21 cellular contexts compared by ENCODE assay signal in the genomic region with DNA sequence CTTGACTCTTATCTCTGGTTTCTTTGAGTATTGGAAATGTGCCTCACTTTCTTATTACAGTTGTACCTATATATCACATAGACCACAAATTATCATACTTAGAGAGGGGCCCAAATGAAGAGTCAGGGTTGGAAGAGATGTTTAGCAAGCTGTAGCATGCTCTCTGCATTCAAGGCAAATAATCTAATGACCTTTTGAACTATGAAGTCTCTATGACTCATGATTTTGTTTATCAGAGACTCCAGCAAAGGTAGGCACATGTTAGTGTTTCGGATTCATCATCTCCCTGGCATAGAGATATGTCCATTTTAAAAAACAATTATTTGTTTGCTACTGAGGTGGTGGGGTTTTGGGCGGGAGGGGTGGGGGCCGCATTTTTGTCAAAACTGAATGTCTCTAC.
"Had no signal": no experiment of that assay in that cellular context is flagged by ENCODE, and none has a peak within 500 bp of the region (broad histone marks: within the 10 kb centered on the region; RNA-seq: fewer than 3 reads in every experiment).

No MANE protein-coding gene starts in this region.

- H3K4me3 Mint-ChIP-seq: activated B cell treated with CpG ODN at 0.5 μM for 24 hours; activated CD4-positive, alpha-beta T cell treated with anti-CD3 and anti-CD28 coated beads, Interleukin-2, amount 10 ng/mL, durations not matched to agents 24 days and 14 days; activated CD8-positive, alpha-beta memory T cell treated with anti-CD3 and anti-CD28 coated beads, Interleukin-2, amount 10 ng/mL, durations not matched to agents 7 days and 5 days; activated naive CD4-positive, alpha-beta T cell treated with anti-CD3 and anti-CD28 coated beads for 36 hours; activated naive CD8-positive, alpha-beta T cell; activated T-cell treated with anti-CD3 and anti-CD28 coated beads, Interleukin-2, amount 50 U/mL, for 24 hours; T-cell had no signal

- H3K27ac Mint-ChIP-seq: activated B cell treated with CpG ODN at 0.5 μM for 24 hours; activated CD4-positive, alpha-beta T cell treated with anti-CD3 and anti-CD28 coated beads, Interleukin-2, amount 10 ng/mL, durations not matched to agents 24 days and 14 days; activated CD8-positive, alpha-beta memory T cell treated with anti-CD3 and anti-CD28 coated beads, Interleukin-2, amount 10 ng/mL, durations not matched to agents 7 days and 5 days; activated naive CD4-positive, alpha-beta T cell treated with anti-CD3 and anti-CD28 coated beads for 36 hours; activated naive CD8-positive, alpha-beta T cell; activated T-cell treated with anti-CD3 and anti-CD28 coated beads, Interleukin-2, amount 50 U/mL, for 24 hours; T-cell had no signal

- H3K4me1 Mint-ChIP-seq: activated B cell treated with CpG ODN at 0.5 μM for 24 hours; activated CD4-positive, alpha-beta T cell treated with anti-CD3 and anti-CD28 coated beads, Interleukin-2, amount 10 ng/mL, durations not matched to agents 24 days and 14 days; activated CD8-positive, alpha-beta memory T cell treated with anti-CD3 and anti-CD28 coated beads, Interleukin-2, amount 10 ng/mL, durations not matched to agents 7 days and 5 days; T-cell had no signal

- H3K36me3 Mint-ChIP-seq: activated CD8-positive, alpha-beta memory T cell treated with anti-CD3 and anti-CD28 coated beads, Interleukin-2, amount 10 ng/mL, durations not matched to agents 7 days and 5 days; activated naive CD8-positive, alpha-beta T cell; T-cell had no signal

- H3K9me3 Mint-ChIP-seq: activated CD4-positive, alpha-beta T cell treated with anti-CD3 and anti-CD28 coated beads, Interleukin-2, amount 10 ng/mL, durations not matched to agents 24 days and 14 days had no signal

- DNase-seq: activated B cell treated with CpG ODN at 0.5 μM for 24 hours; activated CD4-positive, alpha-beta T cell treated with anti-CD3 and anti-CD28 coated beads for 1 hour; activated CD4-positive, alpha-beta T cell treated with anti-CD3 and anti-CD28 coated beads, Interleukin-2, amount 10 ng/mL, durations not matched to agents 24 days and 14 days; activated CD4-positive, alpha-beta T cell treated with anti-CD3 and anti-CD28 coated beads, Interleukin-2, amount 50 U/mL, for 48 hours; activated CD8-positive, alpha-beta memory T cell treated with anti-CD3 and anti-CD28 coated beads, Interleukin-2, amount 10 ng/mL, durations not matched to agents 7 days and 5 days; activated gamma-delta T cell; activated naive CD4-positive, alpha-beta T cell treated with anti-CD3 and anti-CD28 coated beads for 36 hours; activated T-cell treated with anti-CD3 and anti-CD28 coated beads, Interleukin-2, amount 50 U/mL, for 24 hours; central memory CD4-positive, alpha-beta T cell; NCI-H1105 treated with DMSO at 0.1 percent for 48 hours; NCI-H1436 treated with DMSO at 0.1 percent for 48 hours; NCI-H187; NCI-H2081; NCI-H446; NCI-H524; PC-3; SIG-M5; T-cell; T-helper 2 cell; T1000 had no signal

- ATAC-seq: activated CD8-positive, alpha-beta memory T cell treated with anti-CD3 and anti-CD28 coated beads, Interleukin-2, amount 10 ng/mL, durations not matched to agents 7 days and 5 days; PC-3; T-cell had no signal

- H3K27me3 Mint-ChIP-seq: activated B cell treated with CpG ODN at 0.5 μM for 24 hours; activated CD4-positive, alpha-beta T cell treated with anti-CD3 and anti-CD28 coated beads, Interleukin-2, amount 10 ng/mL, durations not matched to agents 24 days and 14 days; activated CD8-positive, alpha-beta memory T cell treated with anti-CD3 and anti-CD28 coated beads, Interleukin-2, amount 10 ng/mL, durations not matched to agents 7 days and 5 days; activated naive CD8-positive, alpha-beta T cell; activated T-cell treated with anti-CD3 and anti-CD28 coated beads, Interleukin-2, amount 50 U/mL, for 24 hours; T-cell had no signal
